In the genomic region with DNA sequence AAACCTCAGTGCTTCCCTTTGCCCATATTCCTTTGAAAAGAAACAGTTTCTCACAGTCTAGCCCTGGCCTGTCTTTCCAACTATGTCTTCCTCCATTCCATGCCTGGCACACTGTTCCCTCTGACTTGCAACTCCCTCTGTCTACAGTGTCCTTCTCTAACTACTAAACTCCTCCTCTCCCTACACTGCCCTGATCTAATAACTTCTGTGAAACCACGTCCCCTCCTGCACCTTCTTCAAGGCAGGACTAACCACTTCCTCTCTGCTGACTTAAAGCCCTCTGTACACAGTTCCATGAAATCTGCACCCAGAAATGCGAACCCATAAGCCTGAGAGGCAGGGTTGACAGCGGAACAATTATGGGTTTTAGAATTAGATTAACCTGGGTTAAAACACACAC, we compare ENCODE assay signal across 9 cellular contexts.
DNase-seq lines count a peak whose midpoint lies in the region; ATAC-seq and TF ChIP-seq lines count a peak whose summit lies in the region.
"Had no signal": no experiment of that assay in that cellular context is flagged by ENCODE, and none has a peak within 500 bp of the region (broad histone marks: within the 10 kb centered on the region; RNA-seq: fewer than 3 reads in every experiment).

No MANE protein-coding gene starts in this region.

- H3K9ac ChIP-seq in SK-N-SH: no peak overlapping the region

- H3K27ac Mint-ChIP-seq in activated naive CD8-positive, alpha-beta T cell treated with anti-CD3 and anti-CD28 coated beads, Interleukin-2, amount 50 U/mL, for 24 hours: peak overlapping the region; percentile 17
- H3K27ac Mint-ChIP-seq in stimulated activated naive CD8-positive, alpha-beta T cell treated with anti-CD3 and anti-CD28 coated beads, Interleukin-15, Interleukin-2, amounts not matched to agents 100 ng/mL and 50 ng/mL, for 24 hours: peak overlapping the region; percentile 77
- no peak overlapping the region for H3K27ac Mint-ChIP-seq in MCF 10A (ENCODE audit: low read depth, unreplicated experiment)

- intact Hi-C loops in MCF 10A (cut with micrococcal nuclease): no loop called here

- H3F3A ChIP-seq in SK-N-SH (replicated peaks; ENCODE audit: insufficient read depth): no peaks in the 10 kb centered on the region

- no peak for TF ChIP-seq RAD21 in SK-N-SH (IDR thresholded peaks at IDR 0.05; ENCODE audit: low read length)

- no peaks in the 10 kb centered on the region for H3K36me3 Mint-ChIP-seq in activated naive CD8-positive, alpha-beta T cell treated with anti-CD3 and anti-CD28 coated beads, Interleukin-2, amount 50 U/mL, for 24 hours (ENCODE audit: low read depth)
- H3K36me3 Mint-ChIP-seq in stimulated activated naive CD8-positive, alpha-beta T cell treated with anti-CD3 and anti-CD28 coated beads, Interleukin-15, Interleukin-2, amounts not matched to agents 100 ng/mL and 50 ng/mL, for 24 hours (ENCODE audit: low read depth): no peaks in the 10 kb centered on the region
- no peaks in the 10 kb centered on the region for H3K36me3 Mint-ChIP-seq in MCF 10A (ENCODE audit: insufficient read depth, unreplicated experiment)

- POLR2A ChIA-PET in SK-N-SH (lab: Yijun Ruan, JAX) (no interaction called here), MCF 10A (lab: Yijun Ruan, JAX) (interaction anchor here (0.7 kb wide), 1 partner anchor 9 kb away, joined by 3 read pairs; no protein-coding TSS in a partner anchor)

- peaks cover 0 to 7% of the 10 kb centered on the region in 2 experiments; a peak in 1 of 4 replicates for H3K4me1 ChIP-seq in SK-N-SH (ENCODE audit: control insufficient read depth in 1 of 2, insufficient read depth in 2 of 2, low read depth in 1 of 2, low read length in 1 of 2)
- H3K4me1 ChIP-seq: SJSA1 had no signal

- no peaks in the 10 kb centered on the region for H3K27me3 Mint-ChIP-seq in activated naive CD8-positive, alpha-beta T cell treated with anti-CD3 and anti-CD28 coated beads, Interleukin-2, amount 50 U/mL, for 24 hours
- no peaks in the 10 kb centered on the region for H3K27me3 Mint-ChIP-seq in stimulated activated naive CD8-positive, alpha-beta T cell treated with anti-CD3 and anti-CD28 coated beads, Interleukin-15, Interleukin-2, amounts not matched to agents 100 ng/mL and 50 ng/mL, for 24 hours
- H3K27me3 Mint-ChIP-seq in MCF 10A (ENCODE audit: insufficient read depth, unreplicated experiment): no peaks in the 10 kb centered on the region

- no TSS peak for BruUV-seq in MCF 10A (replicated peaks; lab: Mats Ljungman, UMichigan)

- peak overlapping the region; percentile 6 for H3K4me3 Mint-ChIP-seq in activated naive CD8-positive, alpha-beta T cell treated with anti-CD3 and anti-CD28 coated beads, Interleukin-2, amount 50 U/mL, for 24 hours
- peak overlapping the region; percentile 54 for H3K4me3 Mint-ChIP-seq in stimulated activated naive CD8-positive, alpha-beta T cell treated with anti-CD3 and anti-CD28 coated beads, Interleukin-15, Interleukin-2, amounts not matched to agents 100 ng/mL and 50 ng/mL, for 24 hours
- H3K4me3 Mint-ChIP-seq in MCF 10A (ENCODE audit: unreplicated experiment): no peak overlapping the region

- no peak for DNase-seq in SK-N-SH
- DNase-seq in NAMALWA (ENCODE audit: low spot score): peak; percentile 61
- peak; percentile 27 for DNase-seq in activated naive CD8-positive, alpha-beta T cell treated with anti-CD3 and anti-CD28 coated beads, Interleukin-2, amount 50 U/mL, for 24 hours
- DNase-seq in epidermal melanocyte (ENCODE audit: insufficient read length, low spot score): no peak
- DNase-seq in MCF 10A (ENCODE audit: unreplicated experiment): no peak

- no peak overlapping the region for H2AFZ ChIP-seq in SK-N-SH (ENCODE audit: low read depth)

- no peaks in the 10 kb centered on the region for H3K36me3 ChIP-seq in SK-N-SH (replicated peaks in 1 of 2; ENCODE audit: control insufficient read depth in 1 of 2, insufficient read depth in 2 of 2, low read length in 1 of 2)
- H3K36me3 ChIP-seq: SJSA1 had no signal

- no peaks in the 10 kb centered on the region for H4K20me1 ChIP-seq in SK-N-SH (ENCODE audit: insufficient read depth)

- no peaks in the 10 kb centered on the region for H3K9me3 ChIP-seq in SK-N-SH
- H3K9me3 ChIP-seq: SJSA1 had no signal

- H3K27ac ChIP-seq in SK-N-SH (ENCODE audit: low read depth in 2 of 2, low read length in 1 of 2): no peak overlapping the region
- H3K27ac ChIP-seq: SJSA1 had no signal

- H3K79me2 ChIP-seq in SK-N-SH (ENCODE audit: insufficient read depth): no peaks in the 10 kb centered on the region

- no peaks in the 10 kb centered on the region for H3K9me3 Mint-ChIP-seq in activated naive CD8-positive, alpha-beta T cell treated with anti-CD3 and anti-CD28 coated beads, Interleukin-2, amount 50 U/mL, for 24 hours
- no peaks in the 10 kb centered on the region for H3K9me3 Mint-ChIP-seq in stimulated activated naive CD8-positive, alpha-beta T cell treated with anti-CD3 and anti-CD28 coated beads, Interleukin-15, Interleukin-2, amounts not matched to agents 100 ng/mL and 50 ng/mL, for 24 hours
- H3K9me3 Mint-ChIP-seq in MCF 10A (ENCODE audit: unreplicated experiment): no peaks in the 10 kb centered on the region

- peaks cover 59% of the 10 kb centered on the region for H3K4me1 Mint-ChIP-seq in activated naive CD8-positive, alpha-beta T cell treated with anti-CD3 and anti-CD28 coated beads, Interleukin-2, amount 50 U/mL, for 24 hours
- H3K4me1 Mint-ChIP-seq in stimulated activated naive CD8-positive, alpha-beta T cell treated with anti-CD3 and anti-CD28 coated beads, Interleukin-15, Interleukin-2, amounts not matched to agents 100 ng/mL and 50 ng/mL, for 24 hours (ENCODE audit: low read depth): peaks cover 72% of the 10 kb centered on the region
- no peaks in the 10 kb centered on the region for H3K4me1 Mint-ChIP-seq in MCF 10A (ENCODE audit: insufficient read depth, unreplicated experiment)

- H3K27me3 ChIP-seq in SK-N-SH (ENCODE audit: insufficient read depth): no peaks in the 10 kb centered on the region
- H3K27me3 ChIP-seq: SJSA1 had no signal

- no peak for TF ChIP-seq EP300 in SK-N-SH (IDR thresholded peaks at IDR 0.05; ENCODE audit: borderline replicate concordance in 1 of 2, low read depth in 1 of 2, low read length in 1 of 2)

- ATAC-seq in SK-N-SH treated with all-trans-retinoic acid at 6 μM for 48 hours (peak; percentile 58), HG02610 (IDR thresholded peaks at IDR 0.05; ENCODE audit: unreplicated experiment) (peak; percentile 89)
- peak; percentile 91 for ATAC-seq in activated naive CD8-positive, alpha-beta T cell treated with anti-CD3 and anti-CD28 coated beads, Interleukin-2, amount 50 U/mL, for 24 hours

- TF ChIP-seq CTCF in SK-N-SH (IDR thresholded peaks at IDR 0.05) (no peak), MCF 10A (IDR thresholded peaks at IDR 0.05; ENCODE audit: unreplicated experiment) (no peak)

- H3K9me2 ChIP-seq in SK-N-SH: no peaks in the 10 kb centered on the region

- H3K4me3 ChIP-seq in SK-N-SH (ENCODE audit: low read depth in 2 of 2, low read length in 1 of 2): no peak overlapping the region
- H3K4me3 ChIP-seq: SJSA1 had no signal

- CTCF ChIA-PET in SK-N-SH (lab: Yijun Ruan, JAX) (no interaction called here), MCF 10A (lab: Yijun Ruan, JAX) (interaction anchor here (0.6 kb wide), 1 partner anchor 9 kb away, joined by 3 read pairs; no protein-coding TSS in a partner anchor)

- WGBS in SK-N-SH (ENCODE audit: low lambda C conversion rate): 74% methylated on average over 3 of the region's 3 CpGs

- no peak overlapping the region for H3K4me2 ChIP-seq in SK-N-SH

TF ChIP-seq in SK-N-SH treated with all-trans-retinoic acid at 6 μM for 48 hours, 23 proteins besides CTCF, POLR2A, EP300 and RAD21:
- TF ChIP-seq ZNF70 (CRISPR knock-in tag; IDR thresholded peaks at IDR 0.05) (no peak), BACH2 (CRISPR knock-in tag; IDR thresholded peaks at IDR 0.05; ENCODE audit: borderline replicate concordance) (no peak), ARNTL (CRISPR knock-in tag; IDR thresholded peaks at IDR 0.05; ENCODE audit: borderline replicate concordance, low read depth) (no peak), ZNF565 (CRISPR knock-in tag; conservative IDR thresholded peaks at IDR 0.05; ENCODE audit: low read depth) (no peak), ZNF8 (CRISPR knock-in tag; IDR thresholded peaks at IDR 0.05) (no peak), TOX (CRISPR knock-in tag; IDR thresholded peaks at IDR 0.05; ENCODE audit: borderline replicate concordance) (no peak), SNAI2 (CRISPR knock-in tag; IDR thresholded peaks at IDR 0.05) (no peak), TCF4 (CRISPR knock-in tag; IDR thresholded peaks at IDR 0.05; ENCODE audit: borderline replicate concordance) (no peak), ISL1 (CRISPR knock-in tag; IDR thresholded peaks at IDR 0.05) (no peak)

TF ChIP-seq in SK-N-SH, 30 proteins besides CTCF, POLR2A, EP300 and RAD21:
- TF ChIP-seq ELF1 (IDR thresholded peaks at IDR 0.05) (no peak), TCF12 (IDR thresholded peaks at IDR 0.05) (no peak), RXRA (IDR thresholded peaks at IDR 0.05; ENCODE audit: borderline replicate concordance, low read depth) (no peak), EZH2phosphoT487 (IDR thresholded peaks at IDR 0.05; ENCODE audit: borderline replicate concordance, low read depth) (no peak)
- TF ChIP-seq, protein P1, sequence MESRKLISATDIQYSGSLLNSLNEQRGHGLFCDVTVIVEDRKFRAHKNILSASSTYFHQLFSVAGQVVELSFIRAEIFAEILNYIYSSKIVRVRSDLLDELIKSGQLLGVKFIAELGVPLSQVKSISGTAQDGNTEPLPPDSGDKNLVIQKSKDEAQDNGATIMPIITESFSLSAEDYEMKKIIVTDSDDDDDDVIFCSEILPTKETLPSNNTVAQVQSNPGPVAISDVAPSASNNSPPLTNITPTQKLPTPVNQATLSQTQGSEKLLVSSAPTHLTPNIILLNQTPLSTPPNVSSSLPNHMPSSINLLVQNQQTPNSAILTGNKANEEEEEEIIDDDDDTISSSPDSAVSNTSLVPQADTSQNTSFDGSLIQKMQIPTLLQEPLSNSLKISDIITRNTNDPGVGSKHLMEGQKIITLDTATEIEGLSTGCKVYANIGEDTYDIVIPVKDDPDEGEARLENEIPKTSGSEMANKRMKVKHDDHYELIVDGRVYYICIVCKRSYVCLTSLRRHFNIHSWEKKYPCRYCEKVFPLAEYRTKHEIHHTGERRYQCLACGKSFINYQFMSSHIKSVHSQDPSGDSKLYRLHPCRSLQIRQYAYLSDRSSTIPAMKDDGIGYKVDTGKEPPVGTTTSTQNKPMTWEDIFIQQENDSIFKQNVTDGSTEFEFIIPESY (IDR thresholded peaks at IDR 0.05; ENCODE audit: borderline replicate concordance, low read depth): no peak

Comparison
In these comparisons a context has a peak if more than half of its experiments do, and no peak if none do; other contexts are left out.
1. DNase-seq: peak in NAMALWA (single experiment) and activated naive CD8-positive, alpha-beta T cell treated with anti-CD3 and anti-CD28 coated beads, Interleukin-2, amount 50 U/mL, for 24 hours (single experiment); none in SK-N-SH (single experiment), epidermal melanocyte (single experiment) and MCF 10A (single experiment).
2. Peak in every context shown above with its lines, with median percentiles within 50 percentile points of each other: ATAC-seq.